ENCODE assay signal across 9 cellular contexts in genomic region chr20:33995053-33995816, GRCh38. TPM values are rescaled to one million over a fixed set of nuclear protein-coding genes. Genes with fewer than 3 reads are reported as not detected.
A peak's percentile ranks its signal among the peaks of the same experiment; 100 is the strongest.
DNase-seq lines count a peak whose midpoint lies in the region; ATAC-seq, FAIRE-seq and TF ChIP-seq lines count a peak whose summit lies in the region.
"Had no signal": no experiment of that assay in that cellular context is flagged by ENCODE, and none has a peak within 500 bp of the region (broad histone marks: within the 10 kb centered on the region; RNA-seq: fewer than 3 reads in every experiment).

No MANE protein-coding gene starts in this region.

- no peak for FAIRE-seq in pancreas (lab: Jason Lieb, UNC)
- FAIRE-seq: A204.1 had no signal

- H3K36me3 ChIP-seq in pancreas = no peaks in the 10 kb centered on the region

- peak overlapping the region; percentile 92 for H3K27ac ChIP-seq in epithelial cell of prostate
- peak overlapping the region; percentile 92 to 97 (median 96) for H3K27ac ChIP-seq in pancreas

- H3K4me1 ChIP-seq in pancreas = peaks cover 21 to 47% (median 38%) of the 10 kb centered on the region in 3 donors

- TF ChIP-seq CTCF in pancreas (IDR thresholded peaks at IDR 0.05) = no peak

- no peaks in the 10 kb centered on the region for H3K9me3 ChIP-seq in pancreas

- no peak for ATAC-seq in pancreas
- no peak for ATAC-seq in GM18870 (IDR thresholded peaks at IDR 0.05; ENCODE audit: unreplicated experiment)

- WGBS in pancreas, 2 donors = 6% methylated on average over 8 of the region's 8 CpGs

- peak; percentile 35 for DNase-seq in DMS 273 (lab: John Stamatoyannopoulos, UW; ENCODE audit: unreplicated experiment)
- DNase-seq in DMS 273 treated with DMSO at 0.1 percent for 48 hours (lab: John Stamatoyannopoulos, UW) = no peak
- peak; percentile 13 for DNase-seq in RPMI8226
- DNase-seq in epithelial cell of prostate (ENCODE audit: low read depth, low spot score) = no peak
- DNase-seq in pancreas = no peak
- no peak for DNase-seq in DMS53 treated with DMSO at 0.1 percent for 48 hours (lab: John Stamatoyannopoulos, UW; ENCODE audit: unreplicated experiment)
- no peak for DNase-seq in kidney glomerular epithelial cell (lab: John Stamatoyannopoulos, UW)

- intact Hi-C loops in pancreas (cut with DNase I) = no loop called here

- H3K27me3 ChIP-seq in pancreas = no peaks in the 10 kb centered on the region

- peak overlapping the region; percentile 82 to 94 (median 93) for H3K4me3 ChIP-seq in pancreas

RNA-seq across cellular contexts. Expression of gene RALY, which starts 1.5 kb away (rescaled TPM):
- 10 to 100 TPM; 30.0 to 58.5 (median 40.5) TPM for total RNA-seq in pancreas
- 10 to 100 TPM; 57.9 to 60.4 TPM for polyA plus RNA-seq in pancreas

Comparison
In these comparisons a context has a peak if more than half of its experiments do, and no peak if none do; other contexts are left out.
1. DNase-seq: peak in DMS 273 (single experiment) and RPMI8226 (single experiment); none in DMS 273 treated with DMSO at 0.1 percent for 48 hours (single experiment), epithelial cell of prostate (single experiment), pancreas (0 of 6), DMS53 treated with DMSO at 0.1 percent for 48 hours (single experiment) and kidney glomerular epithelial cell (single experiment).